ENCODE assay signal across 8 cellular contexts in the genomic region with DNA sequence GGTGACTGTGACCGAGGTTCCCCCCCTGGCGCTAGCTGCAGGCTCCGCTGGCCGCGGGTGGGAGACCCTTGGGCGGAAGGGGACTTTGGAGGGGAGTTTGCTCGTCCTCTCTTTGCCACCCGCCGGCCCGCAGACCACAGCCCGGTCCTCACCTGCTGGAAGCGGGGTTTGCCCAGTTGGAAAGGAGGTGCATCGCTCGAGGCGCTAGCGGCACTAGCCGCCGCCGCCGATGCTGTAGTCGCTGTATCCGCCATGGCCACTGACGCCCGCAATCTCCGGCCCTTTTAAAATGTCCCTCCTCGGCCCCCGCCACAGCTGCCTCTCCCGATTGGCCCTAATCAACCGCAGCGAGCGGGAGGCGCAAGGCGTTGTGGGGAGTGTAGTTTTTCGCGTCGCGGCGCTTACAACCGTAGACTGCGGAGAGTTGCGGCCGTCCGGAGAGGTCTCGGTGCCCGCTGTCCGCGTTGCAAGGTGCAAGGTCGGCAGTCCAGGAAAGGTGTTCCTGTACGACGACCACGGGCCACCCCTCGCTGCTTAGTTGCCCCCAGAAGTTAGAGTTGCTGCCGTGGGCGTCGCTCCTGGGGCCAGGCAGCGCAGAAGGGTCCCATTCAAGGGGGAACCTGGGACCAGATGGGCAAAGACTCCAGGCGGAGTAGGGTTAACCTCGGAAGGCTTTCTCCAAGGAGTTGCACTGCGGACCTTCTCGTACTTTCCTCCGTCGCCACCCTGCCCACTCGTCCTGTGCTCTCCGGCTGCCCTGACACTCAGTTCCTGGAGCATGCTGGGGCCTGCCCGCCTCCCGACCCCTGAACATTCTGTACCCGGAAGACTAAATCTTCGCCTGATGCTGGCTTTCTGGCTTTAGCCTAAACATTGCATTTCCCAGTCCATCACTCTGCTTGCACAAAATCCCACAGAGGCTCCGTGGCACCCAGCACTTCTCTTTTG. TPM values are rescaled to one million over a fixed set of nuclear protein-coding genes. Genes with fewer than 3 reads are reported as not detected.
DNase-seq lines count a peak whose midpoint lies in the region; ATAC-seq and TF ChIP-seq lines count a peak whose summit lies in the region.

A gene with protein sequence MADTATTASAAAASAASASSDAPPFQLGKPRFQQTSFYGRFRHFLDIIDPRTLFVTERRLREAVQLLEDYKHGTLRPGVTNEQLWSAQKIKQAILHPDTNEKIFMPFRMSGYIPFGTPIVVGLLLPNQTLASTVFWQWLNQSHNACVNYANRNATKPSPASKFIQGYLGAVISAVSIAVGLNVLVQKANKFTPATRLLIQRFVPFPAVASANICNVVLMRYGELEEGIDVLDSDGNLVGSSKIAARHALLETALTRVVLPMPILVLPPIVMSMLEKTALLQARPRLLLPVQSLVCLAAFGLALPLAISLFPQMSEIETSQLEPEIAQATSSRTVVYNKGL (minus strand): TSS at position 261 of the 948 bp plus-strand sequence. CDS start 7 bp downstream, at position 254.

- H3K4me3 ChIP-seq in liver (ENCODE audit: low read depth in 1 of 3, low read length in 3 of 3), result peak within 1 kb of the TSS; percentile 54 to 96 (median 89)

- ATAC-seq in GM19372 (IDR thresholded peaks at IDR 0.05; ENCODE audit: low read depth, unreplicated experiment) (peak; percentile 67), HG03558 (IDR thresholded peaks at IDR 0.05; ENCODE audit: extremely low read depth, unreplicated experiment) (peak; percentile 63)

- H3K4me1 ChIP-seq in liver (ENCODE audit: control insufficient read depth in 4 of 4, insufficient read depth in 4 of 4, low read length in 3 of 4), result peaks cover 1 to 45% (median 34%) of the 10 kb centered on the region in 4 donors

- H3K27ac ChIP-seq in C4-2B (peak within 1 kb of the TSS; percentile 98), liver (ENCODE audit: low read depth in 1 of 2, low read length in 2 of 2) (peak within 1 kb of the TSS; percentile 90 to 98)

- no peaks in the 10 kb centered on the region for H3K9me3 ChIP-seq in liver (ENCODE audit: control insufficient read depth in 4 of 4, low read length in 3 of 4)

- TF ChIP-seq CTCF in C4-2B (conservative IDR thresholded peaks at IDR 0.05) (no peak), liver (IDR thresholded peaks at IDR 0.05; ENCODE audit: low read depth, low read length, missing input control) (no peak)

- no peaks in the 10 kb centered on the region for H3K27me3 ChIP-seq in liver (ENCODE audit: control insufficient read depth in 4 of 4, insufficient read depth in 4 of 4, low read length in 3 of 4)

- TF ChIP-seq RAD21 in liver (IDR thresholded peaks at IDR 0.05), result no peak

- DNase-seq in NCI-H774 (lab: John Stamatoyannopoulos, UW) (peak; percentile 88), dermis microvascular lymphatic vessel endothelial cell (ENCODE audit: low read depth in 2 of 2) (peak; percentile 80 to 92)
- peak; percentile 82 to 83 for DNase-seq in activated CD4-positive, alpha-beta T cell treated with anti-CD3 and anti-CD28 coated beads, Interleukin-2, amount 50 U/mL, for 4 hours
- DNase-seq in stimulated activated CD4-positive, alpha-beta T cell treated with anti-CD3 and anti-CD28 coated beads, Interleukin-4, amount 100 ng/mL, for 24 hours, result peak; percentile 89

- peak within 1 kb of the TSS; percentile 90 to 94 for H3K9ac ChIP-seq in liver (ENCODE audit: low read depth in 1 of 2, low read length in 2 of 2)

- under 1% methylated on average over 69 of the region's 69 CpGs for WGBS in liver

- no peaks in the 10 kb centered on the region for H3K36me3 ChIP-seq in liver (ENCODE audit: control insufficient read depth in 4 of 4, insufficient read depth in 3 of 4, low read depth in 1 of 4, low read length in 3 of 4)

TF ChIP-seq in liver, 16 proteins besides CTCF, POLR2A, EP300 and RAD21:
- TF ChIP-seq RXRA (IDR thresholded peaks at IDR 0.05) (peak; percentile 28 to 50), ZBTB33 (IDR thresholded peaks at IDR 0.05) (no peak), HNF4A (conservative IDR thresholded peaks at IDR 0.05) (peak in 1 of 2 donors; percentile 28), YY1 (IDR thresholded peaks at IDR 0.05) (peak; percentile 98), EGR1 (IDR thresholded peaks at IDR 0.05; ENCODE audit: low read depth in 2 of 2) (no peak), FOXA2 (IDR thresholded peaks at IDR 0.05) (no peak), SP1 (IDR thresholded peaks at IDR 0.05) (peak; percentile 79), NR2F2 (IDR thresholded peaks at IDR 0.05) (peak; percentile 81), ATF3 (IDR thresholded peaks at IDR 0.05) (no peak), GABPA (IDR thresholded peaks at IDR 0.05 in 1 of 2, conservative IDR thresholded peaks at IDR 0.05 in 1 of 2) (no peak), HNF4G (IDR thresholded peaks at IDR 0.05) (no peak), REST (IDR thresholded peaks at IDR 0.05) (peak; percentile 87), FOXA1 (IDR thresholded peaks at IDR 0.05) (no peak), TAF1 (conservative IDR thresholded peaks at IDR 0.05) (peak; percentile 84), JUND (IDR thresholded peaks at IDR 0.05) (no peak)

RNA-seq across cellular contexts. Expression of the gene that starts here (rescaled TPM):
- total RNA-seq in dermis microvascular lymphatic vessel endothelial cell (10.1 and 16.7 TPM in 2 replicates), liver (10 to 100 TPM; 23.3 to 58.2 TPM)
- polyA plus RNA-seq in liver, result 10 to 100 TPM; 23.9 to 35.1 TPM

Comparison
In these comparisons a context has a peak if more than half of its experiments do, and no peak if none do; other contexts are left out.
1. Peak in every context shown above with its lines: DNase-seq, ATAC-seq, H3K4me3 ChIP-seq and H3K27ac ChIP-seq.